In genomic region chr1:89820423-89821321, GRCh38 we compare ENCODE assay signal across 8 cellular contexts. TPM values are rescaled to one million over a fixed set of nuclear protein-coding genes. Genes with fewer than 3 reads are reported as not detected.
A peak's percentile ranks its signal among the peaks of the same experiment; 100 is the strongest.
DNase-seq lines count a peak whose midpoint lies in the region; ATAC-seq, FAIRE-seq and TF ChIP-seq lines count a peak whose summit lies in the region.

LRRC8D (plus strand) TSS chr1:89821032; CDS start chr1:89933069, 112,037 bp downstream.

- no peak within 1 kb of the TSS for H3K27ac ChIP-seq in foreskin keratinocyte
- H3K27ac ChIP-seq in neural progenitor cell: peak within 1 kb of the TSS; percentile 79
- peak within 1 kb of the TSS; percentile 94 for H3K27ac ChIP-seq in substantia nigra (ENCODE audit: low read depth, low read length, poor library complexity, severe bottlenecking)

- H3K4me3 Mint-ChIP-seq in neural progenitor cell: peak within 1 kb of the TSS; percentile 94

- peak within 1 kb of the TSS; percentile 93 for H3K4me2 ChIP-seq in neural progenitor cell

- no peak within 1 kb of the TSS for H3K27ac Mint-ChIP-seq in neural progenitor cell

- peak; percentile 88 for DNase-seq in G401 (ENCODE audit: low spot score)
- DNase-seq in H54 (ENCODE audit: insufficient read length, low spot score): peak; percentile 76
- DNase-seq in LoVo (ENCODE audit: low spot score): peak; percentile 90
- DNase-seq in SHP77 (lab: John Stamatoyannopoulos, UW): peak; percentile 88 to 95
- DNase-seq in activated gamma-delta T cell treated with anti-CD3 and anti-CD28 coated beads, Interleukin-2, amount 50 U/mL, for 16 hours (ENCODE audit: low read depth): peak; percentile 47
- peak; percentile 26 to 61 for DNase-seq in foreskin keratinocyte
- peak; percentile 95 for DNase-seq in neural progenitor cell (ENCODE audit: low spot score)
- peak; percentile 54 to 96 (median 86) for DNase-seq in substantia nigra (lab: John Stamatoyannopoulos, UW)

- H3K36me3 ChIP-seq in neural progenitor cell: no peaks in the 10 kb centered on the region

- H3K4me1 ChIP-seq in foreskin keratinocyte: no peaks in the 10 kb centered on the region
- H3K4me1 ChIP-seq in neural progenitor cell: peaks cover 20% of the 10 kb centered on the region

- H4K20me1 ChIP-seq in neural progenitor cell (ENCODE audit: low read depth): peaks cover 37% of the 10 kb centered on the region

- no peak for FAIRE-seq in H54 (lab: Jason Lieb, UNC)

- in situ Hi-C loops in G401 (cut with HindIII; ENCODE audit: low sequenced_read_pairs): no loop called here

- TF ChIP-seq CTCF in foreskin keratinocyte (conservative IDR thresholded peaks at IDR 0.05) (no peak), neural progenitor cell (IDR thresholded peaks at IDR 0.05) (no peak)

- H3K27me3 ChIP-seq in foreskin keratinocyte (peaks cover 17% of the 10 kb centered on the region), neural progenitor cell (peaks cover 7% of the 10 kb centered on the region)

- no peaks in the 10 kb centered on the region for H3K9me3 ChIP-seq in neural progenitor cell (ENCODE audit: low read depth)

- ATAC-seq in foreskin keratinocyte: peak; percentile 89

- H3K9ac ChIP-seq in neural progenitor cell: peak within 1 kb of the TSS; percentile 75

- H3K9me3 Mint-ChIP-seq in neural progenitor cell: no peaks in the 10 kb centered on the region

- H3K4me1 Mint-ChIP-seq in neural progenitor cell: peaks cover 19% of the 10 kb centered on the region

- H3K36me3 Mint-ChIP-seq in neural progenitor cell: peaks cover 15% of the 10 kb centered on the region

- peaks cover 66% of the 10 kb centered on the region for H3K79me2 ChIP-seq in neural progenitor cell (ENCODE audit: low read depth)

- H3K27me3 Mint-ChIP-seq in neural progenitor cell (ENCODE audit: insufficient read depth, low read depth): peaks cover 2% of the 10 kb centered on the region

- peaks cover 11% of the 10 kb centered on the region for H3F3A ChIP-seq in neural progenitor cell (ENCODE audit: low read depth)

- H3K4me3 ChIP-seq in neural progenitor cell: peak within 1 kb of the TSS; percentile 90

- TF ChIP-seq POLR2A in H54 (IDR thresholded peaks at IDR 0.05; ENCODE audit: low read depth, low read length): no peak

- peak within 1 kb of the TSS; percentile 93 for H2AFZ ChIP-seq in neural progenitor cell (replicated peaks)

RNA-seq across cellular contexts. Expression of gene LRRC8D, which starts in this region (rescaled TPM):
- total RNA-seq in G401 (2014; rRNA removed; shearing (Covaris generic)): 36.9 and 57.1 TPM in 2 replicates
- total RNA-seq in foreskin keratinocyte: 45.8 and 50.4 TPM in 2 replicates
- 14.2 and 20.4 TPM in 2 replicates for polyA plus RNA-seq in foreskin keratinocyte
- total RNA-seq in neural progenitor cell (ENCODE audit: low replicate concordance): 32.6 and 55.7 TPM in 2 replicates

Comparison
In these comparisons a context has a peak if more than half of its experiments do, and no peak if none do; other contexts are left out.
1. DNase-seq: peak in every context shown above with its lines; median percentile 95 in neural progenitor cell; 92 in SHP77; 90 in LoVo; 88 in G401; 86 in substantia nigra; 76 in H54; 47 in activated gamma-delta T cell treated with anti-CD3 and anti-CD28 coated beads, Interleukin-2, amount 50 U/mL, for 16 hours; 44 in foreskin keratinocyte.